In the genomic region with DNA sequence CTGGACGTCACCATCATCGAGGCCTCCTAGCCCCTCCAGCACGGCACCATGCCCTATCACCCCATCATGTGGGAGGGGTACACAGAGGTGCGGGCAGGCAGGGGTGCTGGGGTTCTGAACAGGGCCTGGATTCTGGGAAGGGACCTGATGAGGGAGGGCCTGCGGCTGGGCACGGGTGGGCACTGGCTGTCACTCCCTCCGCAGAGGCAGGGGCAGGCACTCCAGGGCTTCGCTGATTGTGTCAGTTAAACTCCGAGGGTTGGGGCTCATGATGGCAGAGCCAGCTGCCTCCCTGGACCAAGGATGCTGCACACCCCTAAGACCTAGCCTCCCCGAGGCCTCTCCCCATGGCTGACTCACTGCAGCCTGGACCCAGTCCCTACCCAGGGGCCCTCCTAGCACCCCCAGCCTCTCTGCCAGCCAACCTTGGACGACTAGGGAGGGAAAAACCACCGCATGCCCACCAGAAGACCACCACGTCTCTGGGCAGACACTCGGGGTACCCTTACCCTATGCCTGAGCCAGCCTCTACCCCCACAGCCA, we compare ENCODE assay signal across 23 cellular contexts. TPM values are rescaled to one million over a fixed set of nuclear protein-coding genes. Genes with fewer than 3 reads are reported as not detected.
DNase-seq lines count a peak whose midpoint lies in the region; ATAC-seq and TF ChIP-seq lines count a peak whose summit lies in the region.
"Had no signal": no experiment of that assay in that cellular context is flagged by ENCODE, and none has a peak within 500 bp of the region (broad histone marks: within the 10 kb centered on the region; RNA-seq: fewer than 3 reads in every experiment).

No MANE protein-coding gene starts in this region.

- ATAC-seq in stimulated activated naive CD8-positive, alpha-beta T cell treated with anti-CD3 and anti-CD28 coated beads, Interleukin-15, amount 100 ng/mL, for 72 hours, result peak; percentile 39
- ATAC-seq in stimulated activated naive CD8-positive, alpha-beta T cell treated with anti-CD3 and anti-CD28 coated beads, Interleukin-15, Interleukin-2, amounts not matched to agents 100 U/mL and 50 U/mL, for 24 hours, result no peak
- peak in 1 of 2 donors; percentile 13 for ATAC-seq in lower lobe of right lung
- peak; percentile 61 for ATAC-seq in aorta (ENCODE audit: low FRiP score)
- ATAC-seq: A549 had no signal

- intact Hi-C loops in lower lobe of right lung (cut with DNase I), result no loop called here
- intact Hi-C loops in aorta (cut with DNase I), result no loop called here

- H3K4me3 ChIP-seq in lower lobe of right lung (no peak overlapping the region), aorta (ENCODE audit: low read length in 2 of 2) (no peak overlapping the region)
- H3K4me3 ChIP-seq: A549; BLaER1 treated with 17β-estradiol and CSF1 and Interleukin-3, amounts not matched to agents 10 nM and 100 nM; GM23248 had no signal

- no peaks in the 10 kb centered on the region for H3K27me3 Mint-ChIP-seq in stimulated activated naive CD8-positive, alpha-beta T cell treated with anti-CD3 and anti-CD28 coated beads, Interleukin-15, amount 100 ng/mL, for 72 hours
- H3K27me3 Mint-ChIP-seq: CD4-positive, alpha-beta T cell; CD8-positive, alpha-beta memory T cell had no signal

- H3K4me1 ChIP-seq in lower lobe of right lung (no peaks in the 10 kb centered on the region), aorta (ENCODE audit: control insufficient read depth in 1 of 2, insufficient read depth in 2 of 2, low read length in 2 of 2) (no peaks in the 10 kb centered on the region)
- H3K4me1 ChIP-seq: A549; BE2C; BLaER1 treated with 17β-estradiol and CSF1 and Interleukin-3, amounts not matched to agents 10 nM and 100 nM had no signal

- no peak overlapping the region for H3K4me3 Mint-ChIP-seq in stimulated activated naive CD8-positive, alpha-beta T cell treated with anti-CD3 and anti-CD28 coated beads, Interleukin-15, amount 100 ng/mL, for 72 hours
- H3K4me3 Mint-ChIP-seq: CD14-positive monocyte; CD4-positive, alpha-beta T cell; CD8-positive, alpha-beta memory T cell had no signal

- no peak for TF ChIP-seq CTCF in lower lobe of right lung (IDR thresholded peaks at IDR 0.05)

- H3K4me1 Mint-ChIP-seq in stimulated activated naive CD8-positive, alpha-beta T cell treated with anti-CD3 and anti-CD28 coated beads, Interleukin-15, amount 100 ng/mL, for 72 hours, result no peaks in the 10 kb centered on the region
- H3K4me1 Mint-ChIP-seq: CD14-positive monocyte had no signal

- peaks cover 5 to 6% of the 10 kb centered on the region in 2 donors for H3K9me3 Mint-ChIP-seq in stimulated activated naive CD8-positive, alpha-beta T cell treated with anti-CD3 and anti-CD28 coated beads, Interleukin-15, amount 100 ng/mL, for 72 hours
- H3K9me3 Mint-ChIP-seq: CD4-positive, alpha-beta T cell had no signal

- peaks cover 8% of the 10 kb centered on the region for H3K9me3 ChIP-seq in lower lobe of right lung
- peaks cover 2% of the 10 kb centered on the region for H3K9me3 ChIP-seq in aorta (ENCODE audit: control insufficient read depth, low read length)
- H3K9me3 ChIP-seq: A549, BE2C had no signal

- H3K27ac ChIP-seq in lower lobe of right lung (no peak overlapping the region), aorta (ENCODE audit: low read depth in 1 of 2, low read length in 2 of 2) (no peak overlapping the region)
- H3K27ac ChIP-seq: A549; BLaER1 treated with 17β-estradiol and CSF1 and Interleukin-3, amounts not matched to agents 10 nM and 100 nM; GM23248 had no signal

- no peak for DNase-seq in stimulated activated naive CD8-positive, alpha-beta T cell treated with anti-CD3 and anti-CD28 coated beads, Interleukin-15, amount 100 ng/mL, for 72 hours
- no peak for DNase-seq in stimulated activated naive CD8-positive, alpha-beta T cell treated with anti-CD3 and anti-CD28 coated beads, Interleukin-15, Interleukin-2, amounts not matched to agents 100 U/mL and 50 U/mL, for 24 hours
- DNase-seq in lower lobe of right lung (peak; percentile 28), aorta (no peak), cerebellar cortex (ENCODE audit: low spot score) (no peak), GDM1 (lab: John Stamatoyannopoulos, UW) (no peak)
- DNase-seq: 8988T; ACHN; AML-193; BE2C; CD4-positive, alpha-beta T cell; DMS 273 treated with DMSO at 0.1 percent for 48 hours; DMS79; GM23248; H7; HCEC 1CT had no signal

- no peak overlapping the region for H3K27ac Mint-ChIP-seq in stimulated activated naive CD8-positive, alpha-beta T cell treated with anti-CD3 and anti-CD28 coated beads, Interleukin-15, amount 100 ng/mL, for 72 hours
- H3K27ac Mint-ChIP-seq: CD14-positive monocyte; CD4-positive, alpha-beta T cell had no signal

- H3K36me3 ChIP-seq in lower lobe of right lung, result no peaks in the 10 kb centered on the region
- H3K36me3 ChIP-seq in aorta (ENCODE audit: control insufficient read depth in 1 of 2, insufficient read depth in 2 of 2, low read length in 1 of 2), result no peaks in the 10 kb centered on the region
- H3K36me3 ChIP-seq: BE2C had no signal

- H3K27me3 ChIP-seq in lower lobe of right lung (ENCODE audit: low read depth) (no peaks in the 10 kb centered on the region), aorta (ENCODE audit: control insufficient read depth in 1 of 2, insufficient read depth in 2 of 2, low read length in 1 of 2) (no peaks in the 10 kb centered on the region)
- H3K27me3 ChIP-seq: BE2C; BLaER1 treated with 17β-estradiol and CSF1 and Interleukin-3, amounts not matched to agents 10 nM and 100 nM had no signal

- WGBS in aorta, 2 donors, result 90 to 91% methylated on average over 13 to 14 of the region's 14 CpGs

RNA-seq across cellular contexts. Expression of a gene that starts 45.9 kb away (rescaled TPM):
- total RNA-seq in lower lobe of right lung (12.9 TPM), aorta (10 to 100 TPM; 10.8 to 25.9 TPM)
- 10 to 100 TPM in 1 of 2 donors, 1 to 10 TPM in 1; 7.0 to 14.3 TPM for polyA plus RNA-seq in aorta

RNA-seq across cellular contexts. Expression of a gene that starts 46.2 kb away (rescaled TPM):
- total RNA-seq in lower lobe of right lung (4.3 TPM), aorta (under 1 TPM in 1 of 2 donors, not detected in 1; 0.13 TPM)
- not detected for polyA plus RNA-seq in aorta
- total RNA-seq: Daoy, G401, GM23248, H1, H7 had no signal
- polyA plus RNA-seq: CD8-positive, alpha-beta memory T cell; GM23248; H1 had no signal
